9 cellular contexts compared by ENCODE assay signal in genomic region chrX:135931644-135932487, GRCh38. TPM values are rescaled to one million over a fixed set of nuclear protein-coding genes. Genes with fewer than 3 reads are reported as not detected.
DNase-seq lines count a peak whose midpoint lies in the region; ATAC-seq, FAIRE-seq and TF ChIP-seq lines count a peak whose summit lies in the region.
"Had no signal": no experiment of that assay in that cellular context is flagged by ENCODE, and none has a peak within 500 bp of the region (broad histone marks: within the 10 kb centered on the region; RNA-seq: fewer than 3 reads in every experiment).

No MANE protein-coding gene starts in this region.

- H3K36me3 ChIP-seq in gastrocnemius medialis = no peaks in the 10 kb centered on the region

- H3K4me3 Mint-ChIP-seq in activated T-helper 2 cell treated with anti-CD3 and anti-CD28 coated beads, Interferon-gamma antibody, Interleukin-2, Interleukin-4, amounts not matched to agents 10 μg/mL and 5 μg/mL and 100 μg/mL, durations not matched to agents 14 hours and 24 hours and 36 hours (ENCODE audit: low read depth) = no peak overlapping the region
- H3K4me3 Mint-ChIP-seq in glutamatergic neuron (ENCODE audit: unreplicated experiment) = no peak overlapping the region

- peaks cover 2% of the 10 kb centered on the region for H3K27me3 Mint-ChIP-seq in activated T-helper 2 cell treated with anti-CD3 and anti-CD28 coated beads, Interferon-gamma antibody, Interleukin-2, Interleukin-4, amounts not matched to agents 10 μg/mL and 5 μg/mL and 100 μg/mL, durations not matched to agents 14 hours and 24 hours and 36 hours (ENCODE audit: low read depth)
- H3K27me3 Mint-ChIP-seq in glutamatergic neuron (ENCODE audit: unreplicated experiment) = peaks cover 2% of the 10 kb centered on the region

- peak; percentile 60 for TF ChIP-seq CTCF in glutamatergic neuron (IDR thresholded peaks at IDR 0.05; ENCODE audit: partially characterized antibody, unreplicated experiment)
- TF ChIP-seq CTCF in gastrocnemius medialis (IDR thresholded peaks at IDR 0.05 in 4 of 5, conservative IDR thresholded peaks at IDR 0.05 in 1 of 5) = peak in 4 of 5 experiments; percentile 27 to 64 (median 44)

- no peaks in the 10 kb centered on the region for H3K27me3 ChIP-seq in gastrocnemius medialis

- DNase-seq in ELR (ENCODE audit: low read depth) = peak; percentile 49
- DNase-seq in OCI-M1 (lab: John Stamatoyannopoulos, UW) = peak; percentile 64
- peak; percentile 8 for DNase-seq in activated T-helper 2 cell treated with anti-CD3 and anti-CD28 coated beads, Interferon-gamma antibody, Interleukin-2, Interleukin-4, amounts not matched to agents 10 μg/mL and 5 μg/mL and 100 μg/mL, durations not matched to agents 14 hours and 24 hours and 36 hours (ENCODE audit: low spot score)
- DNase-seq in glutamatergic neuron = peak; percentile 66
- no peak for DNase-seq in gastrocnemius medialis
- DNase-seq in H54 (ENCODE audit: insufficient read length, low spot score) = no peak
- no peak for DNase-seq in COLO829 (ENCODE audit: low spot score)

- FAIRE-seq in H54 (lab: Jason Lieb, UNC) = no peak

- H3K36me3 Mint-ChIP-seq in activated T-helper 2 cell treated with anti-CD3 and anti-CD28 coated beads, Interferon-gamma antibody, Interleukin-2, Interleukin-4, amounts not matched to agents 10 μg/mL and 5 μg/mL and 100 μg/mL, durations not matched to agents 14 hours and 24 hours and 36 hours (ENCODE audit: low read depth) = no peaks in the 10 kb centered on the region
- no peaks in the 10 kb centered on the region for H3K36me3 Mint-ChIP-seq in glutamatergic neuron (ENCODE audit: unreplicated experiment)

- H3K4me1 Mint-ChIP-seq in activated T-helper 2 cell treated with anti-CD3 and anti-CD28 coated beads, Interferon-gamma antibody, Interleukin-2, Interleukin-4, amounts not matched to agents 10 μg/mL and 5 μg/mL and 100 μg/mL, durations not matched to agents 14 hours and 24 hours and 36 hours (ENCODE audit: low read depth) = no peaks in the 10 kb centered on the region
- no peaks in the 10 kb centered on the region for H3K4me1 Mint-ChIP-seq in glutamatergic neuron (ENCODE audit: low read depth, unreplicated experiment)

- H3K9me3 Mint-ChIP-seq in activated T-helper 2 cell treated with anti-CD3 and anti-CD28 coated beads, Interferon-gamma antibody, Interleukin-2, Interleukin-4, amounts not matched to agents 10 μg/mL and 5 μg/mL and 100 μg/mL, durations not matched to agents 14 hours and 24 hours and 36 hours = no peaks in the 10 kb centered on the region
- no peaks in the 10 kb centered on the region for H3K9me3 Mint-ChIP-seq in glutamatergic neuron (ENCODE audit: unreplicated experiment)

- in situ Hi-C loops in gastrocnemius medialis (cut with MboI; ENCODE audit: low sequenced_read_pairs in 4 of 4) = no loop called here

- H3K27ac ChIP-seq in gastrocnemius medialis = no peak overlapping the region

- intact Hi-C loops in activated T-helper 2 cell treated with anti-CD3 and anti-CD28 coated beads, Interferon-gamma antibody, Interleukin-2, Interleukin-4, amounts not matched to agents 10 μg/mL and 5 μg/mL and 100 μg/mL, durations not matched to agents 14 hours and 24 hours and 36 hours (cut with micrococcal nuclease) = no loop called here
- intact Hi-C loops in gastrocnemius medialis (cut with DNase I; ENCODE audit: low total_unique reads) = no loop called here

- H3K4me1 ChIP-seq in gastrocnemius medialis = no peaks in the 10 kb centered on the region

- H3K4me3 ChIP-seq in gastrocnemius medialis = no peak overlapping the region

- TF ChIP-seq POLR2A in gastrocnemius medialis (IDR thresholded peaks at IDR 0.05) (no peak), H54 (IDR thresholded peaks at IDR 0.05; ENCODE audit: low read depth, low read length) (no peak)

- no peaks in the 10 kb centered on the region for H3K9me3 ChIP-seq in gastrocnemius medialis

- peak; percentile 82 for ATAC-seq in HG02763 (IDR thresholded peaks at IDR 0.05; ENCODE audit: unreplicated experiment)
- no peak for ATAC-seq in gastrocnemius medialis

- H3K27ac Mint-ChIP-seq in activated T-helper 2 cell treated with anti-CD3 and anti-CD28 coated beads, Interferon-gamma antibody, Interleukin-2, Interleukin-4, amounts not matched to agents 10 μg/mL and 5 μg/mL and 100 μg/mL, durations not matched to agents 14 hours and 24 hours and 36 hours = no peak overlapping the region
- no peak overlapping the region for H3K27ac Mint-ChIP-seq in glutamatergic neuron (ENCODE audit: unreplicated experiment)

RNA-seq across cellular contexts. Expression of gene SAGE1, which starts 38.4 kb away (rescaled TPM):
- not detected in 2 replicates for total RNA-seq in activated T-helper 2 cell treated with anti-CD3 and anti-CD28 coated beads, Interferon-gamma antibody, Interleukin-2, Interleukin-4, amounts not matched to agents 10 μg/mL and 5 μg/mL and 100 μg/mL, durations not matched to agents 14 hours and 24 hours and 36 hours
- total RNA-seq in glutamatergic neuron (ENCODE audit: unreplicated experiment) (not detected), gastrocnemius medialis (not detected)
- total RNA-seq: temporal lobe had no signal

RNA-seq across cellular contexts. Expression of gene CT45A10, which starts 38.6 kb away (rescaled TPM):
- not detected in 2 replicates for total RNA-seq in activated T-helper 2 cell treated with anti-CD3 and anti-CD28 coated beads, Interferon-gamma antibody, Interleukin-2, Interleukin-4, amounts not matched to agents 10 μg/mL and 5 μg/mL and 100 μg/mL, durations not matched to agents 14 hours and 24 hours and 36 hours
- total RNA-seq in glutamatergic neuron (ENCODE audit: unreplicated experiment) (not detected), gastrocnemius medialis (not detected)
- total RNA-seq: temporal lobe had no signal

RNA-seq across cellular contexts. Expression of gene MMGT1, which starts 41.9 kb away (rescaled TPM):
- 24.0 and 24.6 TPM in 2 replicates for total RNA-seq in activated T-helper 2 cell treated with anti-CD3 and anti-CD28 coated beads, Interferon-gamma antibody, Interleukin-2, Interleukin-4, amounts not matched to agents 10 μg/mL and 5 μg/mL and 100 μg/mL, durations not matched to agents 14 hours and 24 hours and 36 hours
- 34.3 TPM for total RNA-seq in glutamatergic neuron (ENCODE audit: unreplicated experiment)
- total RNA-seq in gastrocnemius medialis = 10 to 100 TPM; 20.6 to 29.2 (median 23.5) TPM

RNA-seq across cellular contexts. Expression of gene SLC9A6, which starts 53.4 kb away (rescaled TPM):
- total RNA-seq in activated T-helper 2 cell treated with anti-CD3 and anti-CD28 coated beads, Interferon-gamma antibody, Interleukin-2, Interleukin-4, amounts not matched to agents 10 μg/mL and 5 μg/mL and 100 μg/mL, durations not matched to agents 14 hours and 24 hours and 36 hours = 10.5 and 10.7 TPM in 2 replicates
- total RNA-seq in glutamatergic neuron (ENCODE audit: unreplicated experiment) (15.5 TPM), gastrocnemius medialis (10 to 100 TPM; 13.3 to 18.7 (median 15.2) TPM)

Comparison
In these comparisons a context has a peak if more than half of its experiments do, and no peak if none do; other contexts are left out.
1. DNase-seq: peak in ELR (single experiment), OCI-M1 (single experiment), activated T-helper 2 cell treated with anti-CD3 and anti-CD28 coated beads, Interferon-gamma antibody, Interleukin-2, Interleukin-4, amounts not matched to agents 10 μg/mL and 5 μg/mL and 100 μg/mL, durations not matched to agents 14 hours and 24 hours and 36 hours (single experiment) and glutamatergic neuron (single experiment); none in gastrocnemius medialis (0 of 2), H54 (single experiment) and COLO829 (single experiment).